8 cellular contexts compared by ENCODE assay signal in genomic region chr11:67401495-67402191, GRCh38. TPM values are rescaled to one million over a fixed set of nuclear protein-coding genes. Genes with fewer than 3 reads are reported as not detected.
DNase-seq lines count a peak whose midpoint lies in the region; ATAC-seq, FAIRE-seq and TF ChIP-seq lines count a peak whose summit lies in the region.

Gene PPP1CA, minus strand, starts transcription at chr11:67401858. Its CDS starts 76 bp downstream, at chr11:67401782.

- peaks cover 2% of the 10 kb centered on the region for H3K36me3 ChIP-seq in astrocyte (ENCODE audit: insufficient read depth, low read length)
- peaks cover 4 to 7% of the 10 kb centered on the region in 2 donors for H3K36me3 ChIP-seq in aorta (ENCODE audit: control insufficient read depth in 1 of 2, insufficient read depth in 2 of 2, low read length in 1 of 2)

- intact Hi-C loops in aorta (cut with DNase I), result loop anchor here (1.0 to 5.0 kb wide), 3 partner anchors 66 to 181 kb away; partner anchors contain the start of genes TMEM134 (in 2 of the 2) and GSTP1 (in 1 of the 2)

- H3K4me3 Mint-ChIP-seq in astrocyte (ENCODE audit: unreplicated experiment), result peak within 1 kb of the TSS; percentile 87

- peak within 1 kb of the TSS; percentile 96 for H3K9ac ChIP-seq in astrocyte (ENCODE audit: low read length)

- H3K79me2 ChIP-seq in astrocyte (ENCODE audit: insufficient read depth, low read length), result peaks cover 40% of the 10 kb centered on the region

- TF ChIP-seq CTCF in astrocyte (IDR thresholded peaks at IDR 0.05; ENCODE audit: insufficient read depth, low read depth, low read length), result no peak

- FAIRE-seq in astrocyte (lab: Jason Lieb, UNC), result peak; percentile 29

- H3K9me3 Mint-ChIP-seq in astrocyte (ENCODE audit: unreplicated experiment), result no peaks in the 10 kb centered on the region

- H3K4me1 ChIP-seq in astrocyte (ENCODE audit: insufficient read depth, low read length) (peaks cover 17% of the 10 kb centered on the region), aorta (ENCODE audit: control insufficient read depth in 1 of 2, insufficient read depth in 2 of 2, low read length in 2 of 2) (no peaks in the 10 kb centered on the region)

- H3K4me1 Mint-ChIP-seq in astrocyte (ENCODE audit: low read depth, unreplicated experiment), result peaks cover 10% of the 10 kb centered on the region

- H3K27me3 ChIP-seq in astrocyte (ENCODE audit: insufficient read depth, low read length) (no peaks in the 10 kb centered on the region), aorta (ENCODE audit: control insufficient read depth in 1 of 2, insufficient read depth in 2 of 2, low read length in 1 of 2) (no peaks in the 10 kb centered on the region)

- H3K36me3 Mint-ChIP-seq in astrocyte (ENCODE audit: low read depth, unreplicated experiment), result peaks cover 15% of the 10 kb centered on the region

- DNase-seq in NCI-H2029 treated with DMSO at 0.1 percent for 48 hours (lab: John Stamatoyannopoulos, UW) (peak; percentile 76), T-helper 9 cell (peak; percentile 95), astrocyte (ENCODE audit: low read depth) (peak; percentile 52), hepatic stellate cell (ENCODE audit: low spot score) (peak; percentile 98), retina (peak; percentile 70), aorta (peak; percentile 94 to 97)

- H3K4me3 ChIP-seq in astrocyte (ENCODE audit: insufficient read depth, low read depth, low read length) (peak within 1 kb of the TSS; percentile 89), aorta (ENCODE audit: low read length in 2 of 2) (peak within 1 kb of the TSS; percentile 60 to 66)

- H3K27ac ChIP-seq in astrocyte (ENCODE audit: low read depth, low read length), result peak within 1 kb of the TSS; percentile 81
- H3K27ac ChIP-seq in aorta (ENCODE audit: low read depth in 1 of 2, low read length in 2 of 2), result peak within 1 kb of the TSS in 1 of 2 donors; percentile 75

- H3K4me2 ChIP-seq in astrocyte (ENCODE audit: low read length), result peak within 1 kb of the TSS; percentile 98

- ATAC-seq in GM18498 (IDR thresholded peaks at IDR 0.05; ENCODE audit: unreplicated experiment) (peak; percentile 78), HG02938 (IDR thresholded peaks at IDR 0.05; ENCODE audit: unreplicated experiment) (peak; percentile 55), aorta (ENCODE audit: low FRiP score) (peak; percentile 95)

- peak within 1 kb of the TSS; percentile 75 for H3K27ac Mint-ChIP-seq in astrocyte (ENCODE audit: unreplicated experiment)

- 0 to 1% methylated on average over 51 to 73 of the region's 73 CpGs for WGBS in aorta, 2 donors

- peaks cover 32% of the 10 kb centered on the region for H4K20me1 ChIP-seq in astrocyte (ENCODE audit: insufficient read depth, low read length)

- H3K27me3 Mint-ChIP-seq in astrocyte (ENCODE audit: low read depth, unreplicated experiment), result peaks cover 3% of the 10 kb centered on the region

- H3K9me3 ChIP-seq in astrocyte (ENCODE audit: insufficient read depth, low read depth, low read length) (no peaks in the 10 kb centered on the region), aorta (ENCODE audit: control insufficient read depth, low read length) (no peaks in the 10 kb centered on the region)

- H2AFZ ChIP-seq in astrocyte (ENCODE audit: low read depth, low read length), result peak within 1 kb of the TSS; percentile 75

RNA-seq across cellular contexts. Expression of gene PPP1CA, which starts in this region (rescaled TPM):
- total RNA-seq in astrocyte (157 and 159 TPM in 2 replicates), aorta (10 to 100 TPM; 61.7 to 64.8 TPM)
- polyA plus RNA-seq in aorta, result 10 to 100 TPM; 79.6 to 92.0 TPM
